8 cellular contexts compared by ENCODE assay signal in the genomic region with DNA sequence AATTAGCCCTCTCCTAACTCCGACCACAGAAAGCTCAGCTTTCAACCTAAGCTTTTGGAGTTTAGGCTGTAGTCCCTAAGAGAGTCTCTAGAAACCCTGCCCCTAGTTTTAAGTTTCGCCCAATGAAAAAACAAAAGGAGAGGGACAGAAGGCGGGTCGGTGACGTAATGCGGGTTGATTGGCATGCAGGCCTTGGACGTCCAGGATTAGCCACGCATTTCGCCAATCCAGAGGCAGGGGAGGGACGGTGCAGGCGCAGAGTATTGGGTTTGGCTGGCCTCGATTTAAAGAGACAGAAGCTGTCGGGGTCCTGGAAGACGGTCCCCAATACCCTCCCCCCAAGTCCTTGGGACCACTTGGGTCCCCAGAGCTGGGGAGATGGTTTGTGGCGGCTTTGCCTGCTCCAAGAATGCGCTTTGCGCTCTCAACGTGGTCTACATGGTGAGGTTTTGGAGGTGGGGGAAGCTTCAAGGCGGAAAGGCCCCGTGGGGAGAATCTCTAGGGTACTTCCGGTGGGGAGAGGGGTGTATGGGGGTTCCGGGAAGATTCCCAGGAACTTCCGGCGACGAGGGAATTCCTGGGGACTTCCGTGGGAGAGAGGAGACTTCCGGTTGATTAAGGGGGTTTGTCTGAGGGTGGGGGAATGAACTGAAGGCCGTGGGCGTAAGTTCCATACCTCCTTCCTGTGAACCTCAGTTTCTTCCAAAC. TPM values are rescaled to one million over a fixed set of nuclear protein-coding genes. Genes with fewer than 3 reads are reported as not detected.
DNase-seq lines count a peak whose midpoint lies in the region; ATAC-seq and TF ChIP-seq lines count a peak whose summit lies in the region.

A gene with protein sequence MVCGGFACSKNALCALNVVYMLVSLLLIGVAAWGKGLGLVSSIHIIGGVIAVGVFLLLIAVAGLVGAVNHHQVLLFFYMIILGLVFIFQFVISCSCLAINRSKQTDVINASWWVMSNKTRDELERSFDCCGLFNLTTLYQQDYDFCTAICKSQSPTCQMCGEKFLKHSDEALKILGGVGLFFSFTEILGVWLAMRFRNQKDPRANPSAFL (plus strand): TSS at position 263 of the 708 bp plus-strand sequence. CDS start 116 bp downstream, at position 379.

- TF ChIP-seq CTCF in PC-3 (conservative IDR thresholded peaks at IDR 0.05; ENCODE audit: low read depth, low read length) (no peak), epithelial cell of esophagus (IDR thresholded peaks at IDR 0.05; ENCODE audit: insufficient read depth, low read depth, low read length, missing control alignments) (no peak)

- ATAC-seq in GM21619 (IDR thresholded peaks at IDR 0.05; ENCODE audit: unreplicated experiment) (peak; percentile 80), PC-3 (peak; percentile 97)

- H3K27me3 ChIP-seq in PC-3 (ENCODE audit: low read length) = peaks cover under 1% of the 10 kb centered on the region; the same call in 1 of the 2 replicates

- CTCF ChIA-PET in PC-3 (lab: Charles Lee) = interaction anchor here (1.2 kb wide), 1 partner anchor 18 kb away, joined by 3 read pairs; no protein-coding TSS in a partner anchor

- no peaks in the 10 kb centered on the region for H3K9me3 ChIP-seq in PC-3 (ENCODE audit: low read length)

- H3K36me3 ChIP-seq in PC-3 (ENCODE audit: low read depth, low read length) = peaks cover 22% of the 10 kb centered on the region

- H3F3A ChIP-seq in PC-3 (ENCODE audit: low read length, unreplicated experiment) = peaks cover 4% of the 10 kb centered on the region

- no TSS peak for BruUV-seq in PC-3 (replicated peaks; lab: Mats Ljungman, UMichigan)

- peaks cover 9% of the 10 kb centered on the region; the same call in 1 of the 2 replicates for H3K79me2 ChIP-seq in PC-3 (ENCODE audit: low read length)

- POLR2A ChIA-PET in PC-3 (lab: Charles Lee; ENCODE audit: unreplicated experiment) = interaction anchor here (0.5 kb wide), 1 partner anchor 37 kb away, joined by 4 read pairs; no protein-coding TSS in a partner anchor

- peak within 1 kb of the TSS; percentile 76 for H2AFZ ChIP-seq in PC-3 (ENCODE audit: low read length)

- no peaks in the 10 kb centered on the region for H4K20me1 ChIP-seq in PC-3 (ENCODE audit: low read length)

- DNase-seq in DMS114 treated with DMSO at 0.1 percent for 48 hours (lab: John Stamatoyannopoulos, UW; ENCODE audit: unreplicated experiment) (peak; percentile 93), PC-3 (peak; percentile 97), activated T-cell treated with anti-CD3 and anti-CD28 coated beads for 48 hours (ENCODE audit: low read depth) (peak; percentile 90), epithelial cell of esophagus (ENCODE audit: low read depth) (peak; percentile 99), middle frontal gyrus (ENCODE audit: extremely low spot score, low spot score) (peak; percentile 97)
- peak; percentile 83 to 90 for DNase-seq in stimulated activated CD8-positive, alpha-beta memory T cell treated with anti-CD3 and anti-CD28 coated beads, Interleukin-2, amount 100 ng/mL, for 1 hour (ENCODE audit: low read depth in 2 of 2)

- TF ChIP-seq RAD21 in Ishikawa (IDR thresholded peaks at IDR 0.05; ENCODE audit: low read depth) = no peak

- no peaks in the 10 kb centered on the region; the same call in 1 of the 2 replicates for H3K4me1 ChIP-seq in PC-3 (ENCODE audit: insufficient read depth, low read length)

- peak within 1 kb of the TSS; percentile 88 for H3K9ac ChIP-seq in PC-3 (ENCODE audit: low read length)

- intact Hi-C loops in PC-3 (cut with micrococcal nuclease) = no loop called here

- peak within 1 kb of the TSS; percentile 97 for H3K4me2 ChIP-seq in PC-3 (ENCODE audit: low read length)

- peak within 1 kb of the TSS; percentile 57 for H3K27ac ChIP-seq in PC-3 (ENCODE audit: low read length)

- 0 out of 2 replicates have a peak, but pooled peaks have one; percentile 5 for TF ChIP-seq EP300 in Ishikawa (IDR thresholded peaks at IDR 0.05; ENCODE audit: borderline replicate concordance)

- no peaks in the 10 kb centered on the region for H3K9me2 ChIP-seq in PC-3 (replicated peaks; ENCODE audit: low read length)

- H3K4me3 ChIP-seq in PC-3 (ENCODE audit: low read length) (peak within 1 kb of the TSS; percentile 86), epithelial cell of esophagus (ENCODE audit: low read length) (peak within 1 kb of the TSS; percentile 94)

TF ChIP-seq in Ishikawa, 13 proteins besides CTCF, POLR2A, EP300 and RAD21:
- TF ChIP-seq EGR1 (IDR thresholded peaks at IDR 0.05) (peak; percentile 60; the same call in 1 of the 2 replicates), ZBTB7A (IDR thresholded peaks at IDR 0.05; ENCODE audit: low read depth) (peak; percentile 91), FOXM1 (IDR thresholded peaks at IDR 0.05; ENCODE audit: borderline replicate concordance, low read depth) (peak; percentile 36; the same call in 1 of the 2 replicates), CREB1 (IDR thresholded peaks at IDR 0.05; ENCODE audit: low read depth) (peak; percentile 55; the same call in 1 of the 2 replicates), NFIC (IDR thresholded peaks at IDR 0.05) (peak; percentile 55; the same call in 1 of the 2 replicates), TAF1 (IDR thresholded peaks at IDR 0.05; ENCODE audit: low read depth) (no peak; the same call in 1 of the 2 replicates), TCF12 (IDR thresholded peaks at IDR 0.05; ENCODE audit: low read depth) (peak; percentile 19; the same call in 1 of the 2 replicates), YY1 (IDR thresholded peaks at IDR 0.05; ENCODE audit: low read depth) (0 out of 2 replicates have a peak, but pooled peaks have one; percentile 12), CEBPB (IDR thresholded peaks at IDR 0.05) (no peak), TEAD4 (IDR thresholded peaks at IDR 0.05) (peak; percentile 39)
- TF ChIP-seq, protein P1, sequence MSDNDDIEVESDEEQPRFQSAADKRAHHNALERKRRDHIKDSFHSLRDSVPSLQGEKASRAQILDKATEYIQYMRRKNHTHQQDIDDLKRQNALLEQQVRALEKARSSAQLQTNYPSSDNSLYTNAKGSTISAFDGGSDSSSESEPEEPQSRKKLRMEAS (IDR thresholded peaks at IDR 0.05) = peak; percentile 87
- TF ChIP-seq, protein P2, sequence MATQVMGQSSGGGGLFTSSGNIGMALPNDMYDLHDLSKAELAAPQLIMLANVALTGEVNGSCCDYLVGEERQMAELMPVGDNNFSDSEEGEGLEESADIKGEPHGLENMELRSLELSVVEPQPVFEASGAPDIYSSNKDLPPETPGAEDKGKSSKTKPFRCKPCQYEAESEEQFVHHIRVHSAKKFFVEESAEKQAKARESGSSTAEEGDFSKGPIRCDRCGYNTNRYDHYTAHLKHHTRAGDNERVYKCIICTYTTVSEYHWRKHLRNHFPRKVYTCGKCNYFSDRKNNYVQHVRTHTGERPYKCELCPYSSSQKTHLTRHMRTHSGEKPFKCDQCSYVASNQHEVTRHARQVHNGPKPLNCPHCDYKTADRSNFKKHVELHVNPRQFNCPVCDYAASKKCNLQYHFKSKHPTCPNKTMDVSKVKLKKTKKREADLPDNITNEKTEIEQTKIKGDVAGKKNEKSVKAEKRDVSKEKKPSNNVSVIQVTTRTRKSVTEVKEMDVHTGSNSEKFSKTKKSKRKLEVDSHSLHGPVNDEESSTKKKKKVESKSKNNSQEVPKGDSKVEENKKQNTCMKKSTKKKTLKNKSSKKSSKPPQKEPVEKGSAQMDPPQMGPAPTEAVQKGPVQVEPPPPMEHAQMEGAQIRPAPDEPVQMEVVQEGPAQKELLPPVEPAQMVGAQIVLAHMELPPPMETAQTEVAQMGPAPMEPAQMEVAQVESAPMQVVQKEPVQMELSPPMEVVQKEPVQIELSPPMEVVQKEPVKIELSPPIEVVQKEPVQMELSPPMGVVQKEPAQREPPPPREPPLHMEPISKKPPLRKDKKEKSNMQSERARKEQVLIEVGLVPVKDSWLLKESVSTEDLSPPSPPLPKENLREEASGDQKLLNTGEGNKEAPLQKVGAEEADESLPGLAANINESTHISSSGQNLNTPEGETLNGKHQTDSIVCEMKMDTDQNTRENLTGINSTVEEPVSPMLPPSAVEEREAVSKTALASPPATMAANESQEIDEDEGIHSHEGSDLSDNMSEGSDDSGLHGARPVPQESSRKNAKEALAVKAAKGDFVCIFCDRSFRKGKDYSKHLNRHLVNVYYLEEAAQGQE (IDR thresholded peaks at IDR 0.05; ENCODE audit: low read depth) = no peak
- TF ChIP-seq, protein P3, sequence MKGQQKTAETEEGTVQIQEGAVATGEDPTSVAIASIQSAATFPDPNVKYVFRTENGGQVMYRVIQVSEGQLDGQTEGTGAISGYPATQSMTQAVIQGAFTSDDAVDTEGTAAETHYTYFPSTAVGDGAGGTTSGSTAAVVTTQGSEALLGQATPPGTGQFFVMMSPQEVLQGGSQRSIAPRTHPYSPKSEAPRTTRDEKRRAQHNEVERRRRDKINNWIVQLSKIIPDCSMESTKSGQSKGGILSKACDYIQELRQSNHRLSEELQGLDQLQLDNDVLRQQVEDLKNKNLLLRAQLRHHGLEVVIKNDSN (IDR thresholded peaks at IDR 0.05) = no peak

RNA-seq across cellular contexts. Expression of the gene that starts here (rescaled TPM):
- 18.9 and 20.3 TPM in 2 replicates for total RNA-seq in PC-3 (2014; rRNA removed)

Comparison
In these comparisons a context has a peak if more than half of its experiments do, and no peak if none do; other contexts are left out.
1. Peak in every context shown above with its lines: DNase-seq, ATAC-seq, H3K4me3 ChIP-seq and H3K27ac ChIP-seq.